ENCODE assay signal across 1 cellular context in genomic region chr14:22070119-22070982, GRCh38.
TF ChIP-seq lines count a peak whose summit lies in the region.

No MANE protein-coding gene starts in this region.

TF ChIP-seq in SK-N-SH, 30 proteins besides CTCF, POLR2A, EP300 and RAD21 (continued from another document):
- TF ChIP-seq, protein P1, sequence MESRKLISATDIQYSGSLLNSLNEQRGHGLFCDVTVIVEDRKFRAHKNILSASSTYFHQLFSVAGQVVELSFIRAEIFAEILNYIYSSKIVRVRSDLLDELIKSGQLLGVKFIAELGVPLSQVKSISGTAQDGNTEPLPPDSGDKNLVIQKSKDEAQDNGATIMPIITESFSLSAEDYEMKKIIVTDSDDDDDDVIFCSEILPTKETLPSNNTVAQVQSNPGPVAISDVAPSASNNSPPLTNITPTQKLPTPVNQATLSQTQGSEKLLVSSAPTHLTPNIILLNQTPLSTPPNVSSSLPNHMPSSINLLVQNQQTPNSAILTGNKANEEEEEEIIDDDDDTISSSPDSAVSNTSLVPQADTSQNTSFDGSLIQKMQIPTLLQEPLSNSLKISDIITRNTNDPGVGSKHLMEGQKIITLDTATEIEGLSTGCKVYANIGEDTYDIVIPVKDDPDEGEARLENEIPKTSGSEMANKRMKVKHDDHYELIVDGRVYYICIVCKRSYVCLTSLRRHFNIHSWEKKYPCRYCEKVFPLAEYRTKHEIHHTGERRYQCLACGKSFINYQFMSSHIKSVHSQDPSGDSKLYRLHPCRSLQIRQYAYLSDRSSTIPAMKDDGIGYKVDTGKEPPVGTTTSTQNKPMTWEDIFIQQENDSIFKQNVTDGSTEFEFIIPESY (IDR thresholded peaks at IDR 0.05; ENCODE audit: borderline replicate concordance, low read depth), result no peak
- TF ChIP-seq CHD2 (IDR thresholded peaks at IDR 0.05; ENCODE audit: low read length, partially characterized antibody), result no peak
